Comparison of ENCODE assay signal across 26 cellular contexts in genomic region chr19:17481986-17482385, GRCh38. TPM values are rescaled to one million over a fixed set of nuclear protein-coding genes. Genes with fewer than 3 reads are reported as not detected.
DNase-seq lines count a peak whose midpoint lies in the region; ATAC-seq and TF ChIP-seq lines count a peak whose summit lies in the region.
"Had no signal": no experiment of that assay in that cellular context is flagged by ENCODE, and none has a peak within 500 bp of the region (broad histone marks: within the 10 kb centered on the region; RNA-seq: fewer than 3 reads in every experiment).

No MANE protein-coding gene starts in this region.

- no peaks in the 10 kb centered on the region for H4K20me1 ChIP-seq in BLaER1

- H3K4me3 ChIP-seq in BLaER1 (no peak overlapping the region), gastrocnemius medialis (no peak overlapping the region)
- H3K4me3 ChIP-seq: SK-N-MC had no signal

- H3K4me1 ChIP-seq in BLaER1 (peaks cover 40% of the 10 kb centered on the region), gastrocnemius medialis (peaks cover 7 to 9% of the 10 kb centered on the region in 2 donors)

- TF ChIP-seq CTCF in RWPE1 (conservative IDR thresholded peaks at IDR 0.05; ENCODE audit: low read depth) (no peak), gastrocnemius medialis (IDR thresholded peaks at IDR 0.05 in 4 of 5, conservative IDR thresholded peaks at IDR 0.05 in 1 of 5) (no peak)

- peaks cover 14% of the 10 kb centered on the region; the same call in 1 of the 2 replicates for H3K36me3 ChIP-seq in BLaER1
- no peaks in the 10 kb centered on the region for H3K36me3 ChIP-seq in gastrocnemius medialis

- H3K9ac ChIP-seq in BLaER1: no peak overlapping the region

- intact Hi-C loops in gastrocnemius medialis (cut with DNase I; ENCODE audit: low total_unique reads): no loop called here

- in situ Hi-C loops in gastrocnemius medialis (cut with MboI; ENCODE audit: low sequenced_read_pairs in 4 of 4): no loop called here

- peak overlapping the region; percentile 59; the same call in 1 of the 2 replicates for H3K27ac ChIP-seq in BLaER1
- H3K27ac ChIP-seq in RWPE1: peak overlapping the region; percentile 44
- peak overlapping the region; percentile 40 for H3K27ac ChIP-seq in layer of hippocampus (ENCODE audit: low read depth, low read length)
- H3K27ac ChIP-seq in gastrocnemius medialis: peak overlapping the region in 1 of 4 donors; percentile 40
- H3K27ac ChIP-seq: HL-60, SK-N-MC had no signal

- POLR2A ChIA-PET in RWPE1 (lab: Yijun Ruan, JAX; ENCODE audit: low non-redundant PET): no interaction called here

- H3K4me2 ChIP-seq in BLaER1: peak overlapping the region; percentile 30; the same call in 1 of the 2 replicates

- peak; percentile 38 to 51 for ATAC-seq in gastrocnemius medialis
- ATAC-seq in HG03571 (IDR thresholded peaks at IDR 0.05; ENCODE audit: unreplicated experiment): no peak
- ATAC-seq: HCT116 had no signal

- CTCF ChIA-PET in RWPE1 (lab: Yijun Ruan, JAX): no interaction called here

- H3K27me3 ChIP-seq in BLaER1: no peaks in the 10 kb centered on the region
- H3K27me3 ChIP-seq in layer of hippocampus (ENCODE audit: control insufficient read depth, insufficient read depth, low read length): no peaks in the 10 kb centered on the region
- H3K27me3 ChIP-seq in gastrocnemius medialis: no peaks in the 10 kb centered on the region

- no peak for DNase-seq in RWPE1 (ENCODE audit: low spot score)
- DNase-seq in gastrocnemius medialis: no peak
- DNase-seq in SHP77 treated with DMSO at 0.1 percent for 48 hours (lab: John Stamatoyannopoulos, UW): no peak
- DNase-seq in NCI-H748 (lab: John Stamatoyannopoulos, UW; ENCODE audit: unreplicated experiment): no peak
- DNase-seq: Calu3; CD8-positive, alpha-beta memory T cell; DMS79 treated with DMSO at 0.1 percent for 48 hours; GF-D8; GOT3; NCI-H1092; NCI-H1436; NCI-H187; NCI-H2081 treated with DMSO at 0.1 percent for 48 hours; NCI-H2171; NCI-H226; NCI-H510A treated with DMSO at 0.1 percent for 48 hours; NCI-H748 treated with DMSO at 0.1 percent for 48 hours; RPMI8226; SHP77 had no signal

- TF ChIP-seq POLR2A in gastrocnemius medialis (IDR thresholded peaks at IDR 0.05): no peak

- H3K9me3 ChIP-seq in BLaER1 (no peaks in the 10 kb centered on the region), gastrocnemius medialis (no peaks in the 10 kb centered on the region)

RNA-seq across cellular contexts. Expression of gene SLC27A1, which starts 11.7 kb away (rescaled TPM):
- total RNA-seq in gastrocnemius medialis: 10 to 100 TPM; 20.7 to 53.8 (median 43.7) TPM

RNA-seq across cellular contexts. Expression of gene NXNL1, which starts 21.3 kb away (rescaled TPM):
- not detected for total RNA-seq in gastrocnemius medialis
- total RNA-seq: A172; Calu3; CD8-positive, alpha-beta memory T cell had no signal

RNA-seq across cellular contexts. Expression of gene PGLS, which starts 29.5 kb away (rescaled TPM):
- 10 to 100 TPM; 22.1 to 25.1 (median 23.4) TPM for total RNA-seq in gastrocnemius medialis

RNA-seq across cellular contexts. Expression of gene TMEM221, which starts 33.5 kb away (rescaled TPM):
- not detected for total RNA-seq in gastrocnemius medialis
- total RNA-seq: A172; CD8-positive, alpha-beta memory T cell had no signal
